In the genomic region with DNA sequence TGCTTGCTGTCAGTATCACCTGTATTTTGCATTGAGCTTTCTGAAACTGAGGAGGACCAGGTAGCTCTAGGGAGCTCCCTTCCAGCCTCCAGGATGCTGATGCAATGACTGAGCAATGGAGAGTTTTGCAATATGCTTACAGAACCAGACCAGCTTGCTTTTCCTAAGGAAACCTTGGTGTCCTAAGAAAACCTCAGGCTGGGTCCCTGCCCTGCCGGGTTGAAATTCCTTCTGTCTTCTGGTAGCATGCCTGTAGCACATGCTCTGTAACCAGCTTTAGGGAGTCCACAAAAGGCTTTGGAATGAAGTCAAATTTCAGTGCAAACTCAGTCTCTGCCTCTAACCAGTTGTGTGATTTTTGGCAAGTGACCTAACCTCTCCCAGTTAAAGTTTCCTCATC, we compare ENCODE assay signal across 9 cellular contexts.
DNase-seq lines count a peak whose midpoint lies in the region; ATAC-seq and TF ChIP-seq lines count a peak whose summit lies in the region.
"Had no signal": no experiment of that assay in that cellular context is flagged by ENCODE, and none has a peak within 500 bp of the region (broad histone marks: within the 10 kb centered on the region; RNA-seq: fewer than 3 reads in every experiment).

No MANE protein-coding gene starts in this region.

- H4K91ac ChIP-seq in neuronal stem cell (ENCODE audit: low read depth, low read length, poor library complexity) = no peak overlapping the region

- ATAC-seq in WTC11 = no peak; the same call in none of the 2 replicates

- H2AK5ac ChIP-seq in neuronal stem cell (ENCODE audit: low read depth, low read length) = no peak overlapping the region

- peaks cover 0 to 9% (median 0%) of the 10 kb centered on the region in 4 donors for H3K9me3 ChIP-seq in tibial nerve
- H3K9me3 ChIP-seq in neuronal stem cell (replicated peaks in 1 of 2; ENCODE audit: control insufficient read depth in 2 of 2, insufficient read depth in 1 of 2, low read depth in 1 of 2, low read length in 2 of 2) = peaks cover 0 to 4% of the 10 kb centered on the region in 2 donors

- peaks cover 7% of the 10 kb centered on the region for H3K27me3 Mint-ChIP-seq in WTC11 (ENCODE audit: low read depth)
- peaks cover 2% of the 10 kb centered on the region for H3K27me3 Mint-ChIP-seq in activated CD4-positive, alpha-beta T cell treated with anti-CD3 and anti-CD28 coated beads, Interleukin-2, amount 10 ng/mL, durations not matched to agents 24 days and 14 days

- peaks cover 19% of the 10 kb centered on the region for H3K9me3 Mint-ChIP-seq in WTC11
- peaks cover 9% of the 10 kb centered on the region for H3K9me3 Mint-ChIP-seq in activated CD4-positive, alpha-beta T cell treated with anti-CD3 and anti-CD28 coated beads, Interleukin-2, amount 10 ng/mL, durations not matched to agents 24 days and 14 days

- H2AFZ ChIP-seq in neuronal stem cell (ENCODE audit: low read length) = no peak overlapping the region

- no peak overlapping the region for H3K14ac ChIP-seq in neuronal stem cell (ENCODE audit: low read length)

- TF ChIP-seq EP300 in tibial nerve (IDR thresholded peaks at IDR 0.05) = peak in 1 of 2 donors; percentile 68

- H3K4me3 Mint-ChIP-seq in WTC11 = no peak overlapping the region
- no peak overlapping the region for H3K4me3 Mint-ChIP-seq in activated CD4-positive, alpha-beta T cell treated with anti-CD3 and anti-CD28 coated beads, Interleukin-2, amount 10 ng/mL, durations not matched to agents 24 days and 14 days
- H3K4me3 Mint-ChIP-seq: activated naive CD8-positive, alpha-beta T cell treated with anti-CD3 and anti-CD28 coated beads, Interleukin-2, amount 10 ng/mL, durations not matched to agents 7 days and 5 days had no signal

- no peak overlapping the region for H2BK120ac ChIP-seq in neuronal stem cell (ENCODE audit: low read depth, low read length)

- no peak overlapping the region for H2BK12ac ChIP-seq in neuronal stem cell (ENCODE audit: low read length)

- no peak for TF ChIP-seq POLR2A in tibial nerve (IDR thresholded peaks at IDR 0.05)

- H3K4me1 ChIP-seq in tibial nerve = peaks cover 0 to 10% (median 0%) of the 10 kb centered on the region in 4 donors
- no peaks in the 10 kb centered on the region for H3K4me1 ChIP-seq in neuronal stem cell (ENCODE audit: control insufficient read depth in 2 of 2, insufficient read depth in 1 of 2, low read depth in 1 of 2, low read length in 2 of 2)

- peaks cover 12% of the 10 kb centered on the region for H3K36me3 Mint-ChIP-seq in WTC11
- no peaks in the 10 kb centered on the region for H3K36me3 Mint-ChIP-seq in activated CD4-positive, alpha-beta T cell treated with anti-CD3 and anti-CD28 coated beads, Interleukin-2, amount 10 ng/mL, durations not matched to agents 24 days and 14 days (ENCODE audit: low read depth)

- H3K4me2 ChIP-seq in neuronal stem cell (ENCODE audit: insufficient read depth, low read length, poor library complexity, severe bottlenecking) = no peak overlapping the region

- WGBS in tibial nerve, 2 donors = 9 to 14% methylated on average over 1 of the region's 1 CpG
- WGBS in neuronal stem cell (ENCODE audit: extremely low coverage in 2 of 2, insufficient read length in 2 of 2, insufficient replicate concordance in 1 of 2), 2 donors = no CpG with 5 or more reads among the region's 1 CpG

- H2BK5ac ChIP-seq in neuronal stem cell (ENCODE audit: low read length) = no peak overlapping the region

- H4K8ac ChIP-seq in neuronal stem cell (ENCODE audit: low read depth, low read length) = no peak overlapping the region

- intact Hi-C loops in activated CD4-positive, alpha-beta T cell treated with anti-CD3 and anti-CD28 coated beads, Interleukin-2, amount 10 ng/mL, durations not matched to agents 24 days and 14 days (cut with micrococcal nuclease) = no loop called here

- no peaks in the 10 kb centered on the region for H3K27me3 ChIP-seq in tibial nerve
- H3K27me3 ChIP-seq in neuronal stem cell (ENCODE audit: control insufficient read depth in 3 of 3, insufficient read depth in 3 of 3, low read depth in 1 of 3, low read length in 3 of 3) = no peaks in the 10 kb centered on the region

- H3K4me1 Mint-ChIP-seq in WTC11 = 0 out of 2 replicates have a peak, but pooled peaks cover 2% of the 10 kb centered on the region
- no peaks in the 10 kb centered on the region for H3K4me1 Mint-ChIP-seq in activated CD4-positive, alpha-beta T cell treated with anti-CD3 and anti-CD28 coated beads, Interleukin-2, amount 10 ng/mL, durations not matched to agents 24 days and 14 days
- H3K4me1 Mint-ChIP-seq: activated naive CD8-positive, alpha-beta T cell treated with anti-CD3 and anti-CD28 coated beads, Interleukin-2, amount 10 ng/mL, durations not matched to agents 7 days and 5 days had no signal

- no peak overlapping the region for H3K4ac ChIP-seq in neuronal stem cell (ENCODE audit: low read length)

- no peak overlapping the region for H3K27ac Mint-ChIP-seq in WTC11
- H3K27ac Mint-ChIP-seq in activated CD4-positive, alpha-beta T cell treated with anti-CD3 and anti-CD28 coated beads, Interleukin-2, amount 10 ng/mL, durations not matched to agents 24 days and 14 days = no peak overlapping the region
- H3K27ac Mint-ChIP-seq: activated naive CD8-positive, alpha-beta T cell treated with anti-CD3 and anti-CD28 coated beads, Interleukin-2, amount 10 ng/mL, durations not matched to agents 7 days and 5 days had no signal

- no peak overlapping the region for H2BK15ac ChIP-seq in neuronal stem cell (ENCODE audit: low read length)

- H3K9ac ChIP-seq in neuronal stem cell (ENCODE audit: low read depth, low read length, poor library complexity) = no peak overlapping the region

- no peaks in the 10 kb centered on the region for H3K79me1 ChIP-seq in neuronal stem cell (ENCODE audit: low read depth, low read length)

- H3K23ac ChIP-seq in neuronal stem cell (ENCODE audit: low read depth, low read length, poor library complexity) = no peak overlapping the region

- TF ChIP-seq CTCF in WTC11 (IDR thresholded peaks at IDR 0.05) (no peak), tibial nerve (IDR thresholded peaks at IDR 0.05) (no peak)

- CTCF ChIA-PET in WTC11 (lab: Charles Lee) = interaction anchor here (0.6 to 1.7 kb wide), 3 partner anchors 13 to 102 kb away, joined by 3 to 5 read pairs (median 3); no protein-coding TSS in a partner anchor

- H3K36me3 ChIP-seq in tibial nerve = no peaks in the 10 kb centered on the region
- H3K36me3 ChIP-seq in neuronal stem cell (replicated peaks in 1 of 2; ENCODE audit: control insufficient read depth in 2 of 2, insufficient read depth in 2 of 2, low read length in 2 of 2) = no peaks in the 10 kb centered on the region

- POLR2A ChIA-PET in WTC11 (lab: Charles Lee) = interaction anchor here (1.0 to 2.6 kb wide), 2 partner anchors 18 to 65 kb away, joined by 5 to 16 read pairs; partner anchors contain the start of gene GSK3B

- no peak overlapping the region for H3K18ac ChIP-seq in neuronal stem cell (ENCODE audit: low read length)

- DNase-seq in HS-5 (ENCODE audit: low read depth) = peak; percentile 99
- DNase-seq in WTC11 (ENCODE audit: low spot score) = peak; percentile 19
- peak; percentile 89 for DNase-seq in hepatic stellate cell (ENCODE audit: low spot score)
- peak; percentile 25 to 56 for DNase-seq in tibial nerve (ENCODE audit: low spot score in 2 of 2)
- no peak for DNase-seq in neuronal stem cell (ENCODE audit: low spot score)
- DNase-seq in hippocampal formation (lab: John Stamatoyannopoulos, UW) = no peak
- no peak for DNase-seq in activated CD4-positive, alpha-beta T cell treated with anti-CD3 and anti-CD28 coated beads, Interleukin-2, amount 10 ng/mL, durations not matched to agents 24 days and 14 days
- DNase-seq: activated naive CD8-positive, alpha-beta T cell treated with anti-CD3 and anti-CD28 coated beads, Interleukin-2, amount 10 ng/mL, durations not matched to agents 7 days and 5 days; NCI-H526 treated with DMSO at 0.1 percent for 48 hours had no signal

- H3K27ac ChIP-seq in tibial nerve (no peak overlapping the region), neuronal stem cell (replicated peaks; ENCODE audit: low read length) (no peak overlapping the region)

- H3K4me3 ChIP-seq in tibial nerve (no peak overlapping the region), neuronal stem cell (ENCODE audit: low read length in 2 of 2) (no peak overlapping the region)

TF ChIP-seq in WTC11, 78 proteins besides CTCF, POLR2A, EP300 and RAD21 (continues in another document):
- TF ChIP-seq NFATC4 (CRISPR knock-in tag; IDR thresholded peaks at IDR 0.05) (no peak), ETV6 (CRISPR knock-in tag; IDR thresholded peaks at IDR 0.05) (no peak), AFF4 (CRISPR knock-in tag; IDR thresholded peaks at IDR 0.05; ENCODE audit: borderline replicate concordance) (no peak), GABPB1 (CRISPR knock-in tag; IDR thresholded peaks at IDR 0.05) (peak; percentile 99)

Comparison
In these comparisons a context has a peak if more than half of its experiments do, and no peak if none do; other contexts are left out.
1. DNase-seq: peak in HS-5 (single experiment), WTC11 (single experiment), hepatic stellate cell (single experiment) and tibial nerve (2 of 2); none in neuronal stem cell (single experiment), hippocampal formation (0 of 2) and activated CD4-positive, alpha-beta T cell treated with anti-CD3 and anti-CD28 coated beads, Interleukin-2, amount 10 ng/mL, durations not matched to agents 24 days and 14 days (single experiment).